In genomic region chr1:231590453-231591198, GRCh38 we compare ENCODE assay signal across 8 cellular contexts. TPM values are rescaled to one million over a fixed set of nuclear protein-coding genes. Genes with fewer than 3 reads are reported as not detected.
DNase-seq lines count a peak whose midpoint lies in the region; ATAC-seq and TF ChIP-seq lines count a peak whose summit lies in the region.

No MANE protein-coding gene starts in this region.

- no peaks in the 10 kb centered on the region for H3K4me1 ChIP-seq in A673 (ENCODE audit: insufficient read depth, low read length, poor library complexity, severe bottlenecking)

- intact Hi-C loops in A673 (cut with micrococcal nuclease; ENCODE audit: unreplicated experiment), result loop anchor here (1.0 kb wide), 1 partner anchor 232 kb away; no protein-coding TSS in a partner anchor

- peak; percentile 76 for DNase-seq in A673 (ENCODE audit: low spot score)
- DNase-seq in GM12864 (ENCODE audit: low read depth), result no peak
- DNase-seq in T follicular helper cell (ENCODE audit: low read depth), result peak; percentile 12
- DNase-seq in coronary artery (ENCODE audit: low spot score), result no peak
- peak; percentile 69 to 83 for DNase-seq in lung microvascular endothelial cell (ENCODE audit: low read depth in 2 of 2)
- peak in 29 of 49 donors; percentile 6 to 61 (median 24) for DNase-seq in substantia nigra (lab: John Stamatoyannopoulos, UW)

- no peak overlapping the region for H3K4me3 ChIP-seq in A673 (ENCODE audit: low read depth, low read length, poor library complexity, severe bottlenecking)
- no peak overlapping the region for H3K4me3 ChIP-seq in GM12864 (ENCODE audit: low read depth, low read length)
- no peak overlapping the region for H3K4me3 ChIP-seq in coronary artery

- H3K27me3 ChIP-seq in A673 (replicated peaks; ENCODE audit: insufficient read depth, low read depth, low read length, poor library complexity), result no peaks in the 10 kb centered on the region

- peak; percentile 91 for TF ChIP-seq CTCF in A673 (conservative IDR thresholded peaks at IDR 0.05; ENCODE audit: low read depth, low read length)
- peak; percentile 78 for TF ChIP-seq CTCF in GM12864 (IDR thresholded peaks at IDR 0.05; ENCODE audit: low read depth, low read length, missing control alignments)
- peak; percentile 96 for TF ChIP-seq CTCF in LNCAP (IDR thresholded peaks at IDR 0.05)
- peak; percentile 47 for TF ChIP-seq CTCF in coronary artery (IDR thresholded peaks at IDR 0.05)

- ATAC-seq in HG03469 (IDR thresholded peaks at IDR 0.05; ENCODE audit: unreplicated experiment), result no peak

- POLR2A ChIA-PET in A673 (lab: Charles Lee; ENCODE audit: low non-redundant PET), result no interaction called here

- CTCF ChIA-PET in A673 (lab: Charles Lee), result no interaction called here

- no peaks in the 10 kb centered on the region for H3K9me3 ChIP-seq in A673 (ENCODE audit: low read depth, low read length, poor library complexity, severe bottlenecking)

- H3K36me3 ChIP-seq in A673 (ENCODE audit: insufficient read depth, low read length, poor library complexity, severe bottlenecking), result no peaks in the 10 kb centered on the region

- H3K27ac ChIP-seq in A673 (ENCODE audit: low read depth, low read length, poor library complexity, severe bottlenecking) (no peak overlapping the region), coronary artery (no peak overlapping the region), substantia nigra (ENCODE audit: low read depth, low read length, poor library complexity, severe bottlenecking) (no peak overlapping the region)

- no TSS peak for BruUV-seq in A673 (replicated peaks; lab: Mats Ljungman, UMichigan)

RNA-seq across cellular contexts. Expression of gene DISC1, which starts 36.0 kb away (rescaled TPM):
- total RNA-seq in A673 (2021) (1.8 and 3.0 TPM in 2 replicates), lung microvascular endothelial cell (3.0 and 4.1 TPM in 2 replicates)

Comparison
In these comparisons a context has a peak if more than half of its experiments do, and no peak if none do; other contexts are left out.
1. DNase-seq: peak in A673 (single experiment), T follicular helper cell (single experiment), lung microvascular endothelial cell (2 of 2) and substantia nigra (29 of 49); none in GM12864 (single experiment) and coronary artery (single experiment).
2. Peak in every context shown above with its lines, with median percentiles within 50 percentile points of each other: CTCF ChIP-seq.